ENCODE assay signal across 1 cellular context in the genomic region with DNA sequence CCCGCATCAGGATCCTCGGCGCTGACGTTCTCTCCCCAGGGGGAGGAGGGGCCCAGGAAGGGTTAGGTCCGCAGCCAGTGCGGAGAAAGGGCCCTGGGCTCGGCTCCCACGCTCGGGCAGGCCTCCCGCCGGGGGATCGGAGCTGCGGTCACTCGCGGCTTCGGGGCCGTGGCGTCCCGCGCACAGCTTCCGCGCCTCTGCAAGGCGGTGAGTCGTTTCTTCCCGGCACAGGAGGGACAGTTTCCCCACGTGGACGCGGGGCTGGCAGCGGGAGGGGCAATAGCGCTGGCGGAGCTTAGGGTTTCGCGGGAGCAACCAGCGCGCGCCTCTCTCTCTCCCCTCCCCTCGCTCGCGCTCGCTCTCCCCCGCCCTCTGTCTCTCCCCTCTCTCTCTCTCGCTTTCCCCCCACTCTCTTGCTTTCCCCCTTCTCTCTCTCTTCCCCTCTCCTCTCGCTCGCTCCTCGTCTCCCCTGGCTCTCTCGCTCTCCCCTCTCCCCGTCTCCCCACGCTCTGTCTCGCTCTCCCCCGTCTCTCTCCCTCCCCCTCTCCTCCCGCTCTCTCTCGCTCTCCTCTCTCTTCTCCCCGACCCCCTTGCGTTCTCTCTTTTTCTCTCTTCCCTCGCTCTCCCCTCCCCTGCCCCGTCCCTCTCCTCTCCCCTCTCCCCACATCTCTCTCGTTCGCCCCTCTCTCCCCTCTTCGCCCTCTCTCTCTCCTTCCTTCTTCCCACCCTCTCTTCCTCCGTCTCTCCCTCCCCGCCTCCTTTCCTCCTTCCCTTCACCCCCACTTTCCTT.
TF ChIP-seq lines count a peak whose summit lies in the region.

No MANE protein-coding gene starts in this region.

TF ChIP-seq in HepG2, 621 proteins besides CTCF, POLR2A, EP300 and RAD21 (continued from another document and continues in another):
- TF ChIP-seq, protein P1, sequence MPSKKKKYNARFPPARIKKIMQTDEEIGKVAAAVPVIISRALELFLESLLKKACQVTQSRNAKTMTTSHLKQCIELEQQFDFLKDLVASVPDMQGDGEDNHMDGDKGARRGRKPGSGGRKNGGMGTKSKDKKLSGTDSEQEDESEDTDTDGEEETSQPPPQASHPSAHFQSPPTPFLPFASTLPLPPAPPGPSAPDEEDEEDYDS (CRISPR knock-in tag; IDR thresholded peaks at IDR 0.05), result no peak
- TF ChIP-seq, protein P2, sequence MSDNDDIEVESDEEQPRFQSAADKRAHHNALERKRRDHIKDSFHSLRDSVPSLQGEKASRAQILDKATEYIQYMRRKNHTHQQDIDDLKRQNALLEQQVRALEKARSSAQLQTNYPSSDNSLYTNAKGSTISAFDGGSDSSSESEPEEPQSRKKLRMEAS (IDR thresholded peaks at IDR 0.05), result peak; percentile 80
- TF ChIP-seq ZBTB7A (CRISPR knock-in tag; IDR thresholded peaks at IDR 0.05) (no peak), FOSL2 (CRISPR knock-in tag; IDR thresholded peaks at IDR 0.05) (peak; percentile 46), ZNF331 (CRISPR knock-in tag; IDR thresholded peaks at IDR 0.05) (0 out of 2 replicates have a peak, but pooled peaks have one; percentile 12), KAT2B (IDR thresholded peaks at IDR 0.05; ENCODE audit: borderline replicate concordance, low read depth, low read length) (no peak), KDM5B (CRISPR knock-in tag; IDR thresholded peaks at IDR 0.05; ENCODE audit: borderline replicate concordance) (peak; percentile 76), PRMT3 (CRISPR knock-in tag; IDR thresholded peaks at IDR 0.05; ENCODE audit: borderline replicate concordance, low read depth) (no peak), PCBP2 (optimal IDR thresholded peaks at IDR 0.05; ENCODE audit: low read depth, low read length, poor library complexity, severe bottlenecking) (peak; percentile 46), ERF (CRISPR knock-in tag; IDR thresholded peaks at IDR 0.05) (0 out of 2 replicates have a peak, but pooled peaks have one; percentile 23), ATF7-NPFF (CRISPR knock-in tag; IDR thresholded peaks at IDR 0.05; ENCODE audit: low read depth) (peak; percentile 59; the same call in 1 of the 2 replicates), ZNF264 (CRISPR knock-in tag; IDR thresholded peaks at IDR 0.05) (no peak), TEAD2 (CRISPR knock-in tag; IDR thresholded peaks at IDR 0.05) (no peak), ZFP82 (CRISPR knock-in tag; IDR thresholded peaks at IDR 0.05; ENCODE audit: borderline replicate concordance) (no peak), ZNF326 (CRISPR knock-in tag; IDR thresholded peaks at IDR 0.05; ENCODE audit: borderline replicate concordance) (no peak), RARG (CRISPR knock-in tag; IDR thresholded peaks at IDR 0.05; ENCODE audit: low read depth) (no peak), ZNF143 (CRISPR knock-in tag; IDR thresholded peaks at IDR 0.05) (no peak), POLR2AphosphoS5 (IDR thresholded peaks at IDR 0.05; ENCODE audit: low read depth, low read length) (no peak), GTF3A (CRISPR knock-in tag; conservative IDR thresholded peaks at IDR 0.05) (no peak), SOX6 (IDR thresholded peaks at IDR 0.05) (no peak), SOX6 (CRISPR knock-in tag; IDR thresholded peaks at IDR 0.05) (peak; percentile 30; the same call in 1 of the 2 replicates), RFX5 (IDR thresholded peaks at IDR 0.05; ENCODE audit: low read depth, low read length) (no peak), HNRNPLL (IDR thresholded peaks at IDR 0.05; ENCODE audit: low read depth, low read length, poor library complexity, severe bottlenecking) (peak; percentile 51), ZNF777 (CRISPR knock-in tag; IDR thresholded peaks at IDR 0.05) (peak; percentile 62; the same call in 1 of the 2 replicates), GATA4 (IDR thresholded peaks at IDR 0.05; ENCODE audit: borderline replicate concordance, low read depth) (no peak), RXRA (CRISPR knock-in tag; IDR thresholded peaks at IDR 0.05) (peak; percentile 53; the same call in 1 of the 2 replicates), ZFP90 (CRISPR knock-in tag; IDR thresholded peaks at IDR 0.05; ENCODE audit: borderline replicate concordance) (0 out of 2 replicates have a peak, but pooled peaks have one; percentile 68), GTF2F1 (IDR thresholded peaks at IDR 0.05; ENCODE audit: low read length) (no peak), MYC (CRISPR knock-in tag; IDR thresholded peaks at IDR 0.05; ENCODE audit: borderline replicate concordance) (peak; percentile 79), CBX5 (CRISPR knock-in tag; IDR thresholded peaks at IDR 0.05; ENCODE audit: borderline replicate concordance) (no peak), MATR3 (CRISPR knock-in tag; IDR thresholded peaks at IDR 0.05) (no peak), ZFP36L1 (CRISPR knock-in tag; IDR thresholded peaks at IDR 0.05) (no peak), XRCC5 (optimal IDR thresholded peaks at IDR 0.05; ENCODE audit: low read length) (peak; percentile 42), CAMTA2 (CRISPR knock-in tag; IDR thresholded peaks at IDR 0.05; ENCODE audit: borderline replicate concordance) (no peak), KDM4B (CRISPR knock-in tag; IDR thresholded peaks at IDR 0.05) (0 out of 2 replicates have a peak, but pooled peaks have one; percentile 36), SP1 (IDR thresholded peaks at IDR 0.05) (no peak), SP1 (CRISPR knock-in tag; IDR thresholded peaks at IDR 0.05) (no peak), HOXA3 (CRISPR knock-in tag; IDR thresholded peaks at IDR 0.05) (peak; percentile 21; the same call in 1 of the 2 replicates), GZF1 (CRISPR knock-in tag; IDR thresholded peaks at IDR 0.05) (peak; percentile 47; the same call in 1 of the 2 replicates), ARID2 (CRISPR knock-in tag; IDR thresholded peaks at IDR 0.05; ENCODE audit: borderline replicate concordance) (0 out of 2 replicates have a peak, but pooled peaks have one; percentile 37), TAF15 (IDR thresholded peaks at IDR 0.05; ENCODE audit: low read depth, low read length, poor library complexity, severe bottlenecking) (no peak), U2AF2 (IDR thresholded peaks at IDR 0.05; ENCODE audit: low read depth, low read length) (no peak)
- TF ChIP-seq, protein P3, sequence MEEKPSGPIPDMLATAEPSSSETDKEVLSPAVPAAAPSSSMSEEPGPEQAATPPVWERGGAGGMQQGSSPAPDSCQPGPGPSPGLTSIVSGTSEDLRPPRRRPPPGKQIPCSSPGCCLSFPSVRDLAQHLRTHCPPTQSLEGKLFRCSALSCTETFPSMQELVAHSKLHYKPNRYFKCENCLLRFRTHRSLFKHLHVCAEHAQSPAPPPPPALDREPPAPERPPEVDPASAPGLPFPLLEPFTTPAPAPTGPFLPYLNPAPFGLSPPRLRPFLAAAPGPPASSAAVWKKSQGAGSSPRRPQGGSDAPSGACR (CRISPR knock-in tag; IDR thresholded peaks at IDR 0.05), result no peak
- TF ChIP-seq, protein P4, sequence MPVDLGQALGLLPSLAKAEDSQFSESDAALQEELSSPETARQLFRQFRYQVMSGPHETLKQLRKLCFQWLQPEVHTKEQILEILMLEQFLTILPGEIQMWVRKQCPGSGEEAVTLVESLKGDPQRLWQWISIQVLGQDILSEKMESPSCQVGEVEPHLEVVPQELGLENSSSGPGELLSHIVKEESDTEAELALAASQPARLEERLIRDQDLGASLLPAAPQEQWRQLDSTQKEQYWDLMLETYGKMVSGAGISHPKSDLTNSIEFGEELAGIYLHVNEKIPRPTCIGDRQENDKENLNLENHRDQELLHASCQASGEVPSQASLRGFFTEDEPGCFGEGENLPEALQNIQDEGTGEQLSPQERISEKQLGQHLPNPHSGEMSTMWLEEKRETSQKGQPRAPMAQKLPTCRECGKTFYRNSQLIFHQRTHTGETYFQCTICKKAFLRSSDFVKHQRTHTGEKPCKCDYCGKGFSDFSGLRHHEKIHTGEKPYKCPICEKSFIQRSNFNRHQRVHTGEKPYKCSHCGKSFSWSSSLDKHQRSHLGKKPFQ (CRISPR knock-in tag; IDR thresholded peaks at IDR 0.05; ENCODE audit: insufficient replicate concordance), result no peak
- TF ChIP-seq, protein P5, sequence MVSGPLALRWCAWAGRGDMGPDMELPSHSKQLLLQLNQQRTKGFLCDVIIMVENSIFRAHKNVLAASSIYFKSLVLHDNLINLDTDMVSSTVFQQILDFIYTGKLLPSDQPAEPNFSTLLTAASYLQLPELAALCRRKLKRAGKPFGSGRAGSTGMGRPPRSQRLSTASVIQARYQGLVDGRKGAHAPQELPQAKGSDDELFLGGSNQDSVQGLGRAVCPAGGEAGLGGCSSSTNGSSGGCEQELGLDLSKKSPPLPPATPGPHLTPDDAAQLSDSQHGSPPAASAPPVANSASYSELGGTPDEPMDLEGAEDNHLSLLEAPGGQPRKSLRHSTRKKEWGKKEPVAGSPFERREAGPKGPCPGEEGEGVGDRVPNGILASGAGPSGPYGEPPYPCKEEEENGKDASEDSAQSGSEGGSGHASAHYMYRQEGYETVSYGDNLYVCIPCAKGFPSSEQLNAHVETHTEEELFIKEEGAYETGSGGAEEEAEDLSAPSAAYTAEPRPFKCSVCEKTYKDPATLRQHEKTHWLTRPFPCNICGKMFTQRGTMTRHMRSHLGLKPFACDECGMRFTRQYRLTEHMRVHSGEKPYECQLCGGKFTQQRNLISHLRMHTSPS (CRISPR knock-in tag; IDR thresholded peaks at IDR 0.05; ENCODE audit: low read depth), result no peak
- TF ChIP-seq, protein P6, sequence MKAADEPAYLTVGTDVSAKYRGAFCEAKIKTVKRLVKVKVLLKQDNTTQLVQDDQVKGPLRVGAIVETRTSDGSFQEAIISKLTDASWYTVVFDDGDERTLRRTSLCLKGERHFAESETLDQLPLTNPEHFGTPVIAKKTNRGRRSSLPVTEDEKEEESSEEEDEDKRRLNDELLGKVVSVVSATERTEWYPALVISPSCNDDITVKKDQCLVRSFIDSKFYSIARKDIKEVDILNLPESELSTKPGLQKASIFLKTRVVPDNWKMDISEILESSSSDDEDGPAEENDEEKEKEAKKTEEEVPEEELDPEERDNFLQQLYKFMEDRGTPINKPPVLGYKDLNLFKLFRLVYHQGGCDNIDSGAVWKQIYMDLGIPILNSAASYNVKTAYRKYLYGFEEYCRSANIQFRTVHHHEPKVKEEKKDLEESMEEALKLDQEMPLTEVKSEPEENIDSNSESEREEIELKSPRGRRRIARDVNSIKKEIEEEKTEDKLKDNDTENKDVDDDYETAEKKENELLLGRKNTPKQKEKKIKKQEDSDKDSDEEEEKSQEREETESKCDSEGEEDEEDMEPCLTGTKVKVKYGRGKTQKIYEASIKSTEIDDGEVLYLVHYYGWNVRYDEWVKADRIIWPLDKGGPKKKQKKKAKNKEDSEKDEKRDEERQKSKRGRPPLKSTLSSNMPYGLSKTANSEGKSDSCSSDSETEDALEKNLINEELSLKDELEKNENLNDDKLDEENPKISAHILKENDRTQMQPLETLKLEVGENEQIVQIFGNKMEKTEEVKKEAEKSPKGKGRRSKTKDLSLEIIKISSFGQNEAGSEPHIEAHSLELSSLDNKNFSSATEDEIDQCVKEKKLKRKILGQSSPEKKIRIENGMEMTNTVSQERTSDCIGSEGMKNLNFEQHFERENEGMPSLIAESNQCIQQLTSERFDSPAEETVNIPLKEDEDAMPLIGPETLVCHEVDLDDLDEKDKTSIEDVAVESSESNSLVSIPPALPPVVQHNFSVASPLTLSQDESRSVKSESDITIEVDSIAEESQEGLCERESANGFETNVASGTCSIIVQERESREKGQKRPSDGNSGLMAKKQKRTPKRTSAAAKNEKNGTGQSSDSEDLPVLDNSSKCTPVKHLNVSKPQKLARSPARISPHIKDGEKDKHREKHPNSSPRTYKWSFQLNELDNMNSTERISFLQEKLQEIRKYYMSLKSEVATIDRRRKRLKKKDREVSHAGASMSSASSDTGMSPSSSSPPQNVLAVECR (CRISPR knock-in tag; IDR thresholded peaks at IDR 0.05; ENCODE audit: borderline replicate concordance), result peak; percentile 64; the same call in 1 of the 2 replicates
- TF ChIP-seq, protein P7, sequence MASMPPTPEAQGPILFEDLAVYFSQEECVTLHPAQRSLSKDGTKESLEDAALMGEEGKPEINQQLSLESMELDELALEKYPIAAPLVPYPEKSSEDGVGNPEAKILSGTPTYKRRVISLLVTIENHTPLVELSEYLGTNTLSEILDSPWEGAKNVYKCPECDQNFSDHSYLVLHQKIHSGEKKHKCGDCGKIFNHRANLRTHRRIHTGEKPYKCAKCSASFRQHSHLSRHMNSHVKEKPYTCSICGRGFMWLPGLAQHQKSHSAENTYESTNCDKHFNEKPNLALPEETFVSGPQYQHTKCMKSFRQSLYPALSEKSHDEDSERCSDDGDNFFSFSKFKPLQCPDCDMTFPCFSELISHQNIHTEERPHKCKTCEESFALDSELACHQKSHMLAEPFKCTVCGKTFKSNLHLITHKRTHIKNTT (CRISPR knock-in tag; IDR thresholded peaks at IDR 0.05), result no peak
- TF ChIP-seq, protein P8, sequence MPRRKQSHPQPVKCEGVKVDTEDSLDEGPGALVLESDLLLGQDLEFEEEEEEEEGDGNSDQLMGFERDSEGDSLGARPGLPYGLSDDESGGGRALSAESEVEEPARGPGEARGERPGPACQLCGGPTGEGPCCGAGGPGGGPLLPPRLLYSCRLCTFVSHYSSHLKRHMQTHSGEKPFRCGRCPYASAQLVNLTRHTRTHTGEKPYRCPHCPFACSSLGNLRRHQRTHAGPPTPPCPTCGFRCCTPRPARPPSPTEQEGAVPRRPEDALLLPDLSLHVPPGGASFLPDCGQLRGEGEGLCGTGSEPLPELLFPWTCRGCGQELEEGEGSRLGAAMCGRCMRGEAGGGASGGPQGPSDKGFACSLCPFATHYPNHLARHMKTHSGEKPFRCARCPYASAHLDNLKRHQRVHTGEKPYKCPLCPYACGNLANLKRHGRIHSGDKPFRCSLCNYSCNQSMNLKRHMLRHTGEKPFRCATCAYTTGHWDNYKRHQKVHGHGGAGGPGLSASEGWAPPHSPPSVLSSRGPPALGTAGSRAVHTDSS (CRISPR knock-in tag; conservative IDR thresholded peaks at IDR 0.05), result no peak
- TF ChIP-seq, protein P9, sequence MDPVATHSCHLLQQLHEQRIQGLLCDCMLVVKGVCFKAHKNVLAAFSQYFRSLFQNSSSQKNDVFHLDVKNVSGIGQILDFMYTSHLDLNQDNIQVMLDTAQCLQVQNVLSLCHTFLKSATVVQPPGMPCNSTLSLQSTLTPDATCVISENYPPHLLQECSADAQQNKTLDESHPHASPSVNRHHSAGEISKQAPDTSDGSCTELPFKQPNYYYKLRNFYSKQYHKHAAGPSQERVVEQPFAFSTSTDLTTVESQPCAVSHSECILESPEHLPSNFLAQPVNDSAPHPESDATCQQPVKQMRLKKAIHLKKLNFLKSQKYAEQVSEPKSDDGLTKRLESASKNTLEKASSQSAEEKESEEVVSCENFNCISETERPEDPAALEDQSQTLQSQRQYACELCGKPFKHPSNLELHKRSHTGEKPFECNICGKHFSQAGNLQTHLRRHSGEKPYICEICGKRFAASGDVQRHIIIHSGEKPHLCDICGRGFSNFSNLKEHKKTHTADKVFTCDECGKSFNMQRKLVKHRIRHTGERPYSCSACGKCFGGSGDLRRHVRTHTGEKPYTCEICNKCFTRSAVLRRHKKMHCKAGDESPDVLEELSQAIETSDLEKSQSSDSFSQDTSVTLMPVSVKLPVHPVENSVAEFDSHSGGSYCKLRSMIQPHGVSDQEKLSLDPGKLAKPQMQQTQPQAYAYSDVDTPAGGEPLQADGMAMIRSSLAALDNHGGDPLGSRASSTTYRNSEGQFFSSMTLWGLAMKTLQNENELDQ (CRISPR knock-in tag; IDR thresholded peaks at IDR 0.05; ENCODE audit: borderline replicate concordance), result no peak
